In the genomic region with DNA sequence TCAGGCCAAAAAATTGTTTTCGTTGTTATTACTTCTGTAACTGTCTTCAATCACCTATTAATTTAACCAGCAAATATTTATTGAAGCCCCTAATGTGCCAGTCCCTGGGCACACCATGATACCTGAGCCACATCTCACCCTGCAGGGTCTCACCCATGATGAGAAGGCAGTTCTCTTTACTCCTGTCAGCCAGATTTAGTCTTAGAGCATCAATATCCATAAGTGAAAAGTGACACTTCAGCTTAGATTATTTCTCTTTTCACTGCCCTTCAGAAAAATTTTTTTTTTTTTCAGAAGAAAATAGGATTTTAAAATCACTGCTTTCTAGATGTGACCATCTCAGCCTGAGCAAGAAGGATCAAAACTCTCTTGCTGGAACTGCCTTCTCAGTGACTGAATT, we compare ENCODE assay signal across 10 cellular contexts.
A peak's percentile ranks its signal among the peaks of the same experiment; 100 is the strongest.
DNase-seq lines count a peak whose midpoint lies in the region; ATAC-seq and TF ChIP-seq lines count a peak whose summit lies in the region.
"Had no signal": no experiment of that assay in that cellular context is flagged by ENCODE, and none has a peak within 500 bp of the region (broad histone marks: within the 10 kb centered on the region; RNA-seq: fewer than 3 reads in every experiment).

No MANE protein-coding gene starts in this region.

- H3K4me1 ChIP-seq in psoas muscle = peaks cover 19% of the 10 kb centered on the region
- H3K4me1 ChIP-seq in uterus = no peaks in the 10 kb centered on the region

- H3K27me3 Mint-ChIP-seq in dendritic cell treated with granulocyte-macrophage colony-stimulating factor and Interleukin-4, amounts not matched to agents 40 ng/mL and 50 ng/mL, for 4 days = peaks cover 73% of the 10 kb centered on the region

- peak; percentile 58 for DNase-seq in DMS53 (lab: John Stamatoyannopoulos, UW)
- DNase-seq in NAMALWA (ENCODE audit: low spot score) = peak; percentile 54
- no peak for DNase-seq in psoas muscle
- DNase-seq in MG63 = no peak
- no peak for DNase-seq in uterus
- DNase-seq: activated gamma-delta T cell had no signal

- H3K27me3 ChIP-seq in psoas muscle (ENCODE audit: insufficient read depth in 3 of 3, low read length in 2 of 3) (no peaks in the 10 kb centered on the region), MG63 (peaks cover 3% of the 10 kb centered on the region; the same call in 1 of the 2 replicates), uterus (no peaks in the 10 kb centered on the region)
- H3K27me3 ChIP-seq: pancreas had no signal

- no peak for TF ChIP-seq POLR2A in uterus (IDR thresholded peaks at IDR 0.05)

- H3K4me1 Mint-ChIP-seq in dendritic cell treated with granulocyte-macrophage colony-stimulating factor and Interleukin-4, amounts not matched to agents 40 ng/mL and 50 ng/mL, for 4 days (ENCODE audit: low read depth) = peaks cover 43% of the 10 kb centered on the region

- no peaks in the 10 kb centered on the region for H3K36me3 Mint-ChIP-seq in dendritic cell treated with granulocyte-macrophage colony-stimulating factor and Interleukin-4, amounts not matched to agents 40 ng/mL and 50 ng/mL, for 4 days (ENCODE audit: low read depth)

- 7 to 17% (median 14%) methylated on average over 1 of the region's 1 CpG for WGBS in psoas muscle, 3 donors

- no peak for TF ChIP-seq CTCF in psoas muscle (IDR thresholded peaks at IDR 0.05)
- TF ChIP-seq CTCF in uterus (IDR thresholded peaks at IDR 0.05) = no peak

- H3K27ac ChIP-seq in psoas muscle = no peak overlapping the region
- no peak overlapping the region for H3K27ac ChIP-seq in uterus
- H3K27ac ChIP-seq: RWPE1 had no signal

- H3K36me3 ChIP-seq in psoas muscle (ENCODE audit: insufficient read depth in 1 of 2, low read depth in 1 of 2) = no peaks in the 10 kb centered on the region
- H3K36me3 ChIP-seq in MG63 = no peaks in the 10 kb centered on the region
- no peaks in the 10 kb centered on the region for H3K36me3 ChIP-seq in uterus
- H3K36me3 ChIP-seq: pancreas had no signal

- ATAC-seq in psoas muscle (no peak), GM19023 (IDR thresholded peaks at IDR 0.05; ENCODE audit: unreplicated experiment) (no peak)

- H3K4me3 Mint-ChIP-seq in dendritic cell treated with granulocyte-macrophage colony-stimulating factor and Interleukin-4, amounts not matched to agents 40 ng/mL and 50 ng/mL, for 4 days = peak overlapping the region; percentile 61

- H3K27ac Mint-ChIP-seq in dendritic cell treated with granulocyte-macrophage colony-stimulating factor and Interleukin-4, amounts not matched to agents 40 ng/mL and 50 ng/mL, for 4 days = peak overlapping the region; percentile 59

- H3K4me3 ChIP-seq in psoas muscle = peak overlapping the region; percentile 68
- H3K4me3 ChIP-seq in MG63 = no peak overlapping the region
- peak overlapping the region in 1 of 2 donors; percentile 34 for H3K4me3 ChIP-seq in uterus

- no peaks in the 10 kb centered on the region for H3K9me3 ChIP-seq in psoas muscle
- no peaks in the 10 kb centered on the region for H3K9me3 ChIP-seq in MG63
- H3K9me3 ChIP-seq in uterus = no peaks in the 10 kb centered on the region
- H3K9me3 ChIP-seq: pancreas had no signal

- H3K9me3 Mint-ChIP-seq in dendritic cell treated with granulocyte-macrophage colony-stimulating factor and Interleukin-4, amounts not matched to agents 40 ng/mL and 50 ng/mL, for 4 days = no peaks in the 10 kb centered on the region

- intact Hi-C loops in dendritic cell treated with granulocyte-macrophage colony-stimulating factor and Interleukin-4, amounts not matched to agents 40 ng/mL and 50 ng/mL, for 4 days (cut with micrococcal nuclease) = loop anchor here (2.0 to 10.0 kb wide), 7 partner anchors 167 to 1271 kb away; partner anchors contain the start of gene HOXA9
- intact Hi-C loops in psoas muscle (cut with DNase I) (loop anchor here (1.0 to 10.0 kb wide), 8 partner anchors 59 to 774 kb away; partner anchors contain the start of genes CBX3 (in 1 of the 2) and HNRNPA2B1 (in 1 of the 2)), uterus (cut with DNase I; ENCODE audit: low total_unique reads) (loop anchor here (10.0 kb wide), 2 partner anchors 171 to 471 kb away; no protein-coding TSS in a partner anchor)

Comparison
In these comparisons a context has a peak if more than half of its experiments do, and no peak if none do; other contexts are left out.
1. DNase-seq: peak in DMS53 (single experiment) and NAMALWA (single experiment); none in psoas muscle (0 of 2), MG63 (single experiment) and uterus (0 of 2).